In the genomic region with DNA sequence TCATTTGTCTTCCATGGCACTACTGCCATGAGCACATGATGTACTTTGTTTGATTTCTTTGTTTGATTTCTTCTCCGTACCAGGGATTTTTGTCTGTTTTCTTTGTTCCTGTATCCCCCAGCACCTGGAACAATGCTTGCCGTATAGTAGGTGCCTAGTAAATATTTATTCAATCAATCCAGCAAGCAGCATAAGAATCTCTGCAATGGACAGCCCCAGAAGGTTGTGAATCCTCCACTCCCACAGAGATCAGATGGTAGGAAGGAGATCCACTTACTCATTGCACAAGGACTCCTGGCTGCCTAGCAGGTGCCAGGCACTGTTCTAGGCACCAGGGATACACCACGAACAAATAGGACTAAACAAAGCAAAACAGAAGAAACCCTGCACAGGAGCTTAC, we compare ENCODE assay signal across 28 cellular contexts.
"Had no signal": no experiment of that assay in that cellular context is flagged by ENCODE, and none has a peak within 500 bp of the region (broad histone marks: within the 10 kb centered on the region; RNA-seq: fewer than 3 reads in every experiment).

No MANE protein-coding gene starts in this region.

- DNase-seq: activated B cell treated with CpG ODN at 0.5 μM for 24 hours; activated CD4-positive, alpha-beta T cell treated with anti-CD3 and anti-CD28 coated beads for 36 hours; activated CD4-positive, alpha-beta T cell treated with anti-CD3 and anti-CD28 coated beads, Interleukin-2, amount 50 U/mL, for 4 hours; activated CD8-positive, alpha-beta memory T cell treated with anti-CD3 and anti-CD28 coated beads for 24 hours; activated CD8-positive, alpha-beta memory T cell treated with anti-CD3 and anti-CD28 coated beads, Interleukin-2, amount 50 U/mL, for 4 hours; activated naive CD4-positive, alpha-beta T cell; activated T-cell treated with anti-CD3 and anti-CD28 coated beads, Interleukin-2, amount 50 U/mL, for 4 hours; adrenal gland; central memory CD4-positive, alpha-beta T cell; effector memory CD4-positive, alpha-beta T cell; foreskin keratinocyte; kidney; lower lobe of right lung; natural killer cell; stimulated activated CD4-positive, alpha-beta T cell treated with anti-CD3 and anti-CD28 coated beads, Interleukin-2, amount 100 ng/mL, for 48 hours; stimulated activated naive CD4-positive, alpha-beta T cell treated with Interleukin-2 at 50 U/mL for 16 hours; substantia nigra; T1000; thyroid gland had no signal

- H3K9me3 ChIP-seq: adrenal gland, ascending aorta, lower lobe of right lung, neutrophil, thyroid gland had no signal

- H3K36me3 Mint-ChIP-seq: activated naive CD8-positive, alpha-beta T cell; mesothelial cell of epicardium; natural killer cell had no signal

- H3K4me3 ChIP-seq: adrenal gland, ascending aorta, lower lobe of right lung, smooth muscle cell, thyroid gland had no signal

- H3K27me3 Mint-ChIP-seq: activated naive CD8-positive, alpha-beta T cell had no signal

- H3K36me3 ChIP-seq: adrenal gland, ascending aorta, lower lobe of right lung, neutrophil, thyroid gland had no signal

- H3K9me3 Mint-ChIP-seq: activated B cell treated with CpG ODN at 0.5 μM for 24 hours; activated T-cell treated with anti-CD3 and anti-CD28 coated beads, Interleukin-2, amount 50 U/mL, for 4 hours; activated T-helper 2 cell treated with anti-CD3 and anti-CD28 coated beads, Interferon-gamma antibody, Interleukin-2, Interleukin-4, amounts not matched to agents 10 μg/mL and 5 μg/mL and 100 μg/mL, durations not matched to agents 14 hours and 24 hours and 36 hours; mesothelial cell of epicardium; natural killer cell; T-helper 1 cell treated with Interleukin-12 subunit alpha and Interleukin-12 subunit beta and Interleukin-4 antibody, amounts not matched to agents 30 μg/mL and 1 μg/mL, for 36 hours had no signal

- ATAC-seq: activated CD4-positive, alpha-beta T cell treated with anti-CD3 and anti-CD28 coated beads for 36 hours; activated T-cell treated with anti-CD3 and anti-CD28 coated beads, Interleukin-2, amount 50 U/mL, for 4 hours; lower lobe of right lung; natural killer cell; sciatic nerve had no signal

- H3K4me1 ChIP-seq: adrenal gland, ascending aorta, lower lobe of right lung, parathyroid adenoma, thyroid gland had no signal

- H3K27me3 ChIP-seq: adrenal gland, ascending aorta, neutrophil, thyroid gland had no signal

- H3K27ac Mint-ChIP-seq: activated B cell treated with CpG ODN at 0.5 μM for 24 hours; activated CD4-positive, alpha-beta T cell treated with anti-CD3 and anti-CD28 coated beads for 36 hours; activated T-helper 2 cell treated with anti-CD3 and anti-CD28 coated beads, Interferon-gamma antibody, Interleukin-2, Interleukin-4, amounts not matched to agents 10 μg/mL and 5 μg/mL and 100 μg/mL, durations not matched to agents 14 hours and 24 hours and 36 hours; mesothelial cell of epicardium; natural killer cell; T-helper 1 cell treated with Interleukin-12 subunit alpha and Interleukin-12 subunit beta and Interleukin-4 antibody, amounts not matched to agents 30 μg/mL and 1 μg/mL, for 36 hours had no signal

- H3K27ac ChIP-seq: adrenal gland, ascending aorta, foreskin keratinocyte, lower lobe of right lung, neutrophil, parathyroid adenoma, thyroid gland had no signal

- H3K4me3 Mint-ChIP-seq: activated B cell treated with CpG ODN at 0.5 μM for 24 hours; activated CD4-positive, alpha-beta T cell treated with anti-CD3 and anti-CD28 coated beads for 36 hours; activated naive CD8-positive, alpha-beta T cell; activated T-cell treated with anti-CD3 and anti-CD28 coated beads, Interleukin-2, amount 50 U/mL, for 4 hours; mesothelial cell of epicardium; natural killer cell; T-helper 1 cell treated with Interleukin-12 subunit alpha and Interleukin-12 subunit beta and Interleukin-4 antibody, amounts not matched to agents 30 μg/mL and 1 μg/mL, for 36 hours had no signal
